Comparison of ENCODE assay signal across 17 cellular contexts in the genomic region with DNA sequence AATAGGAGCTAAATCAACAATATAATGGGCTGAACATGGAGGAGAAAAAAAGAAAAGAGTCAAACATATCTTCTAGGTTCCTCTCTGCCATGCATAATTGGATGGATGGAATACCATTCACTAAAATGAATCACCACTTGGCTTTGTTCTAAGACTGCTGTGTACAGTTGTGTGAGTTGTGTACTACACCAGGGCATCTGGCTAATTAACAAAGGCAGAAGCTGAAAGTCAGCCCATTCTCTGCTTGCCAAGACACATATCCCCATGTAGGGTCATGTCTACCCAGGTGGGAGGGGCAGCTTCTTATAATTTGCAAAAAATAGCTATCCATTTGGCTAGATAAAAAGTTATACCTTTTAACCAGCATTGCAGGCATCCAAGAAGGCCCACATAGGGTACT. TPM values are rescaled to one million over a fixed set of nuclear protein-coding genes. Genes with fewer than 3 reads are reported as not detected.
DNase-seq lines count a peak whose midpoint lies in the region; ATAC-seq and TF ChIP-seq lines count a peak whose summit lies in the region.
"Had no signal": no experiment of that assay in that cellular context is flagged by ENCODE, and none has a peak within 500 bp of the region (broad histone marks: within the 10 kb centered on the region; RNA-seq: fewer than 3 reads in every experiment).

No MANE protein-coding gene starts in this region.

- DNase-seq in GM23248: peak; percentile 72
- peak; percentile 51 for DNase-seq in fibroblast of gingiva (ENCODE audit: low read depth)
- peak; percentile 61 for DNase-seq in renal cortical epithelial cell (ENCODE audit: low read depth)
- no peak for DNase-seq in esophagus squamous epithelium (lab: John Stamatoyannopoulos, UW)
- DNase-seq: activated CD4-positive, alpha-beta T cell treated with anti-CD3 and anti-CD28 coated beads, Interleukin-2, amount 50 U/mL, for 4 hours; activated T-cell treated with anti-CD3 and anti-CD28 coated beads, Interleukin-2, amount 50 U/mL, for 72 hours; colonic mucosa; DND-41; hypothalamus; Kasumi-1; left colon; NCI-H1694 treated with DMSO at 0.1 percent for 48 hours; NCI-H510A; substantia nigra had no signal

- ATAC-seq in SK-N-SH treated with all-trans-retinoic acid at 6 μM for 48 hours (peak; percentile 69), HG03097 (IDR thresholded peaks at IDR 0.05; ENCODE audit: low FRiP score, unreplicated experiment) (no peak)
- no peak for ATAC-seq in activated CD4-positive, CD25-positive, alpha-beta regulatory T cell treated with anti-CD3 and anti-CD28 coated beads, Interleukin-2, amount 50 U/mL, for 24 hours
- ATAC-seq: activated T-cell treated with anti-CD3 and anti-CD28 coated beads, Interleukin-2, amount 50 U/mL, for 72 hours had no signal

- no peaks in the 10 kb centered on the region for H3K9me2 ChIP-seq in GM23248 (ENCODE audit: insufficient read depth)

- H3K36me3 ChIP-seq in GM23248 (ENCODE audit: low read depth) (no peaks in the 10 kb centered on the region), esophagus squamous epithelium (no peaks in the 10 kb centered on the region)
- H3K36me3 ChIP-seq: colonic mucosa had no signal

- H3K27me3 ChIP-seq in GM23248 (replicated peaks; ENCODE audit: insufficient read depth) (no peaks in the 10 kb centered on the region), esophagus squamous epithelium (no peaks in the 10 kb centered on the region)
- H3K27me3 ChIP-seq: colonic mucosa had no signal

- peak overlapping the region; percentile 45 for H3K9ac ChIP-seq in GM23248

- peaks cover 39% of the 10 kb centered on the region for H3F3A ChIP-seq in GM23248 (ENCODE audit: insufficient read depth)

- TF ChIP-seq POLR2A in esophagus squamous epithelium (IDR thresholded peaks at IDR 0.05): no peak

- H3K79me2 ChIP-seq in GM23248 (ENCODE audit: insufficient read depth): no peaks in the 10 kb centered on the region

- TF ChIP-seq CTCF in esophagus squamous epithelium (IDR thresholded peaks at IDR 0.05): no peak

- intact Hi-C loops in esophagus squamous epithelium (cut with DNase I): no loop called here

- no peaks in the 10 kb centered on the region for H4K20me1 ChIP-seq in GM23248 (ENCODE audit: insufficient read depth)

- H3K4me3 ChIP-seq in GM23248 (peak overlapping the region; percentile 24; the same call in 1 of the 2 replicates), esophagus squamous epithelium (no peak overlapping the region)
- H3K4me3 ChIP-seq: colonic mucosa had no signal

- no peaks in the 10 kb centered on the region for H3K9me3 ChIP-seq in GM23248 (ENCODE audit: low read depth)
- no peaks in the 10 kb centered on the region for H3K9me3 ChIP-seq in esophagus squamous epithelium
- H3K9me3 ChIP-seq: colonic mucosa had no signal

- peak overlapping the region; percentile 82 for H3K4me2 ChIP-seq in GM23248 (ENCODE audit: unreplicated experiment)

- peaks cover 38% of the 10 kb centered on the region for H3K4me1 ChIP-seq in GM23248 (ENCODE audit: insufficient read depth)
- H3K4me1 ChIP-seq in esophagus squamous epithelium: peaks cover 0 to 25% (median 17%) of the 10 kb centered on the region in 3 donors
- H3K4me1 ChIP-seq: colonic mucosa had no signal

- peak overlapping the region; percentile 95 for H3K27ac ChIP-seq in GM23248
- H3K27ac ChIP-seq in esophagus squamous epithelium: peak overlapping the region in 2 of 4 donors; percentile 14 to 29
- H3K27ac ChIP-seq: colonic mucosa had no signal

- in situ Hi-C loops in GM23248 (cut with MboI): no loop called here

- no peak overlapping the region for H2AFZ ChIP-seq in GM23248

TF ChIP-seq in SK-N-SH treated with all-trans-retinoic acid at 6 μM for 48 hours, 23 proteins besides CTCF, POLR2A, EP300 and RAD21:
- TF ChIP-seq ZFP30 (CRISPR knock-in tag; IDR thresholded peaks at IDR 0.05): no peak
- no peak for TF ChIP-seq TCF4 (CRISPR knock-in tag; IDR thresholded peaks at IDR 0.05; ENCODE audit: borderline replicate concordance)
- no peak for TF ChIP-seq PPARA (CRISPR knock-in tag; IDR thresholded peaks at IDR 0.05; ENCODE audit: borderline replicate concordance)
- TF ChIP-seq ISL1 (CRISPR knock-in tag; IDR thresholded peaks at IDR 0.05): no peak
- no peak for TF ChIP-seq CSRNP3 (CRISPR knock-in tag; IDR thresholded peaks at IDR 0.05)
- no peak for TF ChIP-seq ESRRG (CRISPR knock-in tag; IDR thresholded peaks at IDR 0.05)
- no peak for TF ChIP-seq BACH2 (CRISPR knock-in tag; IDR thresholded peaks at IDR 0.05; ENCODE audit: borderline replicate concordance)
- TF ChIP-seq CREB5 (CRISPR knock-in tag; IDR thresholded peaks at IDR 0.05; ENCODE audit: low read depth): no peak
- TF ChIP-seq SNAI2 (CRISPR knock-in tag; IDR thresholded peaks at IDR 0.05): no peak
- TF ChIP-seq GLIS3 (CRISPR knock-in tag; IDR thresholded peaks at IDR 0.05): no peak
- no peak for TF ChIP-seq OSR1 (CRISPR knock-in tag; IDR thresholded peaks at IDR 0.05)
- TF ChIP-seq, protein P1, sequence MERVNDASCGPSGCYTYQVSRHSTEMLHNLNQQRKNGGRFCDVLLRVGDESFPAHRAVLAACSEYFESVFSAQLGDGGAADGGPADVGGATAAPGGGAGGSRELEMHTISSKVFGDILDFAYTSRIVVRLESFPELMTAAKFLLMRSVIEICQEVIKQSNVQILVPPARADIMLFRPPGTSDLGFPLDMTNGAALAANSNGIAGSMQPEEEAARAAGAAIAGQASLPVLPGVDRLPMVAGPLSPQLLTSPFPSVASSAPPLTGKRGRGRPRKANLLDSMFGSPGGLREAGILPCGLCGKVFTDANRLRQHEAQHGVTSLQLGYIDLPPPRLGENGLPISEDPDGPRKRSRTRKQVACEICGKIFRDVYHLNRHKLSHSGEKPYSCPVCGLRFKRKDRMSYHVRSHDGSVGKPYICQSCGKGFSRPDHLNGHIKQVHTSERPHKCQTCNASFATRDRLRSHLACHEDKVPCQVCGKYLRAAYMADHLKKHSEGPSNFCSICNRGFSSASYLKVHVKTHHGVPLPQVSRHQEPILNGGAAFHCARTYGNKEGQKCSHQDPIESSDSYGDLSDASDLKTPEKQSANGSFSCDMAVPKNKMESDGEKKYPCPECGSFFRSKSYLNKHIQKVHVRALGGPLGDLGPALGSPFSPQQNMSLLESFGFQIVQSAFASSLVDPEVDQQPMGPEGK (CRISPR knock-in tag; IDR thresholded peaks at IDR 0.05; ENCODE audit: borderline replicate concordance): no peak
- no peak for TF ChIP-seq TOX (CRISPR knock-in tag; IDR thresholded peaks at IDR 0.05; ENCODE audit: borderline replicate concordance)
- TF ChIP-seq CSDC2 (CRISPR knock-in tag; IDR thresholded peaks at IDR 0.05): no peak
- no peak for TF ChIP-seq ARNTL (CRISPR knock-in tag; IDR thresholded peaks at IDR 0.05; ENCODE audit: borderline replicate concordance, low read depth)
- no peak for TF ChIP-seq ZNF8 (CRISPR knock-in tag; IDR thresholded peaks at IDR 0.05)
- no peak for TF ChIP-seq ZNF565 (CRISPR knock-in tag; conservative IDR thresholded peaks at IDR 0.05; ENCODE audit: low read depth)
- no peak for TF ChIP-seq ZNF70 (CRISPR knock-in tag; IDR thresholded peaks at IDR 0.05)
- no peak for TF ChIP-seq ZFP3 (CRISPR knock-in tag; IDR thresholded peaks at IDR 0.05)

RNA-seq across cellular contexts. Expression of gene JUN, which starts 21.0 kb away (rescaled TPM):
- 107 and 112 TPM in 2 replicates for total RNA-seq in GM23248 (2014; rRNA removed; shearing (Covaris generic))
- 43.4 and 45.3 TPM in 2 replicates for polyA plus RNA-seq in GM23248 (2016; fragmentation: Nextera tagmentation; extraction: Ambion mirVana)
- total RNA-seq in renal cortical epithelial cell (104 and 154 TPM in 2 replicates), esophagus squamous epithelium (100 to 1,000 TPM in 1 of 4 donors, 10 to 100 TPM in 3; 48.5 to 128 (median 66.1) TPM)
